ENCODE assay signal across 13 cellular contexts in the genomic region with DNA sequence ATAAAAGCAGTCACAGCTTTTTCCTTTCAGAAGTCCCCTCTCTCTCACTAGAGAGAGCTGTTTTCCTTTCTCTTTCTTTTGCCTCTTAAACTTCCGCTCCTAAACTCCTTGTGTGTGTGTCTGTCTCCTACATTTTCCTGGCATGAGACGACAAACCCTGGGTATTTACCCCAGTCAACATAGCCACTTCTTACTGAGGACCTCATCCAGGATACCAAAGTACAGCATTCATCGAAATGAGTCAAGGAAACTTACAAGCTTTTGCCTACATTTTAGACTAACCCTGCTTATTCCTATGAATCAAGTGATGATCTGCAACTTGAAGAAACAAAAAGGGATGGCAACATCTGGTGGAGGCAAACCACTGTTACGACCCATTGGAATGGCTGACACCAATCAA. TPM values are rescaled to one million over a fixed set of nuclear protein-coding genes. Genes with fewer than 3 reads are reported as not detected.
A peak's percentile ranks its signal among the peaks of the same experiment; 100 is the strongest.
DNase-seq lines count a peak whose midpoint lies in the region; ATAC-seq lines count a peak whose summit lies in the region.
"Had no signal": no experiment of that assay in that cellular context is flagged by ENCODE, and none has a peak within 500 bp of the region (broad histone marks: within the 10 kb centered on the region; RNA-seq: fewer than 3 reads in every experiment).

No MANE protein-coding gene starts in this region.

- POLR2A ChIA-PET in CD8-positive, alpha-beta memory T cell (lab: Charles Lee): interaction anchor here (0.6 to 1.1 kb wide), 4 partner anchors 11 to 83 kb away, joined by 3 to 5 read pairs (median 4); partner anchors contain the start of genes B2M and PATL2
- POLR2A ChIA-PET in T-cell (lab: Charles Lee): no interaction called here
- POLR2A ChIA-PET in naive thymus-derived CD4-positive, alpha-beta T cell (lab: Charles Lee): interaction anchor here (1.2 to 8.4 kb wide), 8 partner anchors 10 to 42 kb away, joined by 3 to 156 read pairs (median 12); partner anchors contain the start of genes B2M, PATL2, SPG11 and TRIM69

- intact Hi-C loops in naive thymus-derived CD4-positive, alpha-beta T cell (cut with micrococcal nuclease): no loop called here

- no peak for DNase-seq in CD4-positive, CD25-positive, alpha-beta regulatory T cell
- DNase-seq in CD8-positive, alpha-beta memory T cell: no peak
- DNase-seq in T-cell: no peak
- DNase-seq in naive thymus-derived CD4-positive, alpha-beta T cell: no peak
- DNase-seq in globus pallidus (ENCODE audit: low spot score): no peak
- no peak for DNase-seq in ACHN
- DNase-seq in anterior cingulate cortex (lab: John Stamatoyannopoulos, UW): no peak
- DNase-seq: HCEC 1CT; NCI-H1092 treated with DMSO at 0.1 percent for 48 hours; NK-92 treated with Interleukin-12 subunit alpha and Interleukin-12 subunit beta, amount 100 ng/mL, for 24 hours; SHP77 had no signal

- no peaks in the 10 kb centered on the region for H3K27me3 Mint-ChIP-seq in CD4-positive, CD25-positive, alpha-beta regulatory T cell
- H3K27me3 Mint-ChIP-seq in CD8-positive, alpha-beta memory T cell: no peaks in the 10 kb centered on the region
- H3K27me3 Mint-ChIP-seq in T-cell: no peaks in the 10 kb centered on the region
- peaks cover 0 to 10% (median 0%) of the 10 kb centered on the region in 5 donors for H3K27me3 Mint-ChIP-seq in naive thymus-derived CD4-positive, alpha-beta T cell
- H3K27me3 Mint-ChIP-seq: B cell had no signal

- H3K9me3 ChIP-seq in CD4-positive, CD25-positive, alpha-beta regulatory T cell (ENCODE audit: control insufficient read depth in 2 of 2, low read length in 2 of 2): no peaks in the 10 kb centered on the region
- no peaks in the 10 kb centered on the region for H3K9me3 ChIP-seq in CD8-positive, alpha-beta memory T cell (ENCODE audit: low read length)
- H3K9me3 ChIP-seq in naive thymus-derived CD4-positive, alpha-beta T cell (ENCODE audit: control insufficient read depth in 2 of 3, low read length in 3 of 3): no peaks in the 10 kb centered on the region

- H3K4me3 ChIP-seq in CD4-positive, CD25-positive, alpha-beta regulatory T cell (ENCODE audit: low read depth, low read length): no peak overlapping the region
- H3K4me3 ChIP-seq in CD8-positive, alpha-beta memory T cell (ENCODE audit: low read length): no peak overlapping the region
- no peak overlapping the region for H3K4me3 ChIP-seq in naive thymus-derived CD4-positive, alpha-beta T cell (ENCODE audit: low read length)
- H3K4me3 ChIP-seq: SK-N-MC had no signal

- CTCF ChIA-PET in CD8-positive, alpha-beta memory T cell (lab: Charles Lee): interaction anchor here (1.0 to 2.6 kb wide), 3 partner anchors 17 to 31 kb away, joined by 5 to 15 read pairs (median 5); partner anchors contain the start of genes B2M, PATL2 and SPG11
- CTCF ChIA-PET in T-cell (lab: Charles Lee): interaction anchor here (0.6 to 0.8 kb wide), 2 partner anchors 31 to 954 kb away, joined by 3 to 4 read pairs; partner anchors contain the start of gene SPG11 (in 1 of the 2)
- CTCF ChIA-PET in naive thymus-derived CD4-positive, alpha-beta T cell (lab: Charles Lee): interaction anchor here (0.9 to 3.5 kb wide), 2 partner anchors 31 to 42 kb away, joined by 3 to 11 read pairs; partner anchors contain the start of genes SPG11 and TRIM69

- in situ Hi-C loops in ACHN (cut with HindIII; ENCODE audit: low pct_ligation_motif_present, low pct_unique_long_range_greater_than_20kb, low sequenced_read_pairs): no loop called here

- H3K4me1 Mint-ChIP-seq in CD4-positive, CD25-positive, alpha-beta regulatory T cell: peaks cover 5 to 53% (median 26%) of the 10 kb centered on the region in 4 donors
- H3K4me1 Mint-ChIP-seq in CD8-positive, alpha-beta memory T cell: peaks cover 26 to 56% (median 48%) of the 10 kb centered on the region in 3 donors
- H3K4me1 Mint-ChIP-seq in T-cell: peaks cover 28 to 47% (median 38%) of the 10 kb centered on the region in 3 donors
- peaks cover 21 to 49% (median 40%) of the 10 kb centered on the region in 7 donors for H3K4me1 Mint-ChIP-seq in naive thymus-derived CD4-positive, alpha-beta T cell

- peak overlapping the region in 2 of 3 donors; percentile 74 to 96 for H3K27ac Mint-ChIP-seq in CD4-positive, CD25-positive, alpha-beta regulatory T cell
- H3K27ac Mint-ChIP-seq in CD8-positive, alpha-beta memory T cell: peak overlapping the region in 6 of 8 donors; percentile 3 to 82 (median 51)
- peak overlapping the region; percentile 81 to 90 for H3K27ac Mint-ChIP-seq in T-cell
- peak overlapping the region in 6 of 9 donors; percentile 17 to 66 (median 34) for H3K27ac Mint-ChIP-seq in naive thymus-derived CD4-positive, alpha-beta T cell
- H3K27ac Mint-ChIP-seq: B cell had no signal

- ATAC-seq in CD4-positive, CD25-positive, alpha-beta regulatory T cell (ENCODE audit: low read depth in 2 of 2): no peak
- ATAC-seq in T-cell (replicated peaks in 1 of 4): no peak
- ATAC-seq in naive thymus-derived CD4-positive, alpha-beta T cell: no peak

- H3K27ac ChIP-seq in CD4-positive, CD25-positive, alpha-beta regulatory T cell (ENCODE audit: insufficient read depth, low read length, poor library complexity, severe bottlenecking): no peak overlapping the region
- no peak overlapping the region for H3K27ac ChIP-seq in CD8-positive, alpha-beta memory T cell (ENCODE audit: low read depth, low read length)
- H3K27ac ChIP-seq in naive thymus-derived CD4-positive, alpha-beta T cell (ENCODE audit: low read depth, low read length): no peak overlapping the region
- H3K27ac ChIP-seq: SK-N-MC had no signal

- H3K36me3 ChIP-seq in CD4-positive, CD25-positive, alpha-beta regulatory T cell (ENCODE audit: control insufficient read depth, insufficient read depth, low read length): no peaks in the 10 kb centered on the region
- no peaks in the 10 kb centered on the region for H3K36me3 ChIP-seq in CD8-positive, alpha-beta memory T cell (ENCODE audit: insufficient read depth, low read length)
- H3K36me3 ChIP-seq in naive thymus-derived CD4-positive, alpha-beta T cell (ENCODE audit: control insufficient read depth in 2 of 3, insufficient read depth in 3 of 3, low read length in 3 of 3): no peaks in the 10 kb centered on the region

- H3K36me3 Mint-ChIP-seq in CD4-positive, CD25-positive, alpha-beta regulatory T cell: peaks cover 3% of the 10 kb centered on the region
- peaks cover 0 to 6% (median 0%) of the 10 kb centered on the region in 3 donors for H3K36me3 Mint-ChIP-seq in CD8-positive, alpha-beta memory T cell
- peaks cover under 1% of the 10 kb centered on the region for H3K36me3 Mint-ChIP-seq in T-cell
- peaks cover 0 to 14% (median 4%) of the 10 kb centered on the region in 5 donors for H3K36me3 Mint-ChIP-seq in naive thymus-derived CD4-positive, alpha-beta T cell

- no peak overlapping the region for H3K4me3 Mint-ChIP-seq in CD4-positive, CD25-positive, alpha-beta regulatory T cell
- H3K4me3 Mint-ChIP-seq in CD8-positive, alpha-beta memory T cell: peak overlapping the region in 1 of 7 donors; percentile 57
- H3K4me3 Mint-ChIP-seq in T-cell: no peak overlapping the region
- H3K4me3 Mint-ChIP-seq in naive thymus-derived CD4-positive, alpha-beta T cell: peak overlapping the region in 1 of 10 donors; percentile 44
- H3K4me3 Mint-ChIP-seq: B cell had no signal

- H3K9me3 Mint-ChIP-seq in CD4-positive, CD25-positive, alpha-beta regulatory T cell: peaks cover 0 to 7% (median 0%) of the 10 kb centered on the region in 7 donors
- peaks cover 0 to 5% (median under 1%) of the 10 kb centered on the region in 5 donors for H3K9me3 Mint-ChIP-seq in CD8-positive, alpha-beta memory T cell
- peaks cover under 1 to 10% (median 4%) of the 10 kb centered on the region in 3 donors for H3K9me3 Mint-ChIP-seq in T-cell
- H3K9me3 Mint-ChIP-seq in naive thymus-derived CD4-positive, alpha-beta T cell: peaks cover 0 to 14% (median 4%) of the 10 kb centered on the region in 11 donors

- peaks cover 4% of the 10 kb centered on the region for H3K4me1 ChIP-seq in CD4-positive, CD25-positive, alpha-beta regulatory T cell (ENCODE audit: control insufficient read depth, insufficient read depth, low read length, poor library complexity, severe bottlenecking)
- H3K4me1 ChIP-seq in CD8-positive, alpha-beta memory T cell (ENCODE audit: insufficient read depth, low read length): peaks cover 9% of the 10 kb centered on the region
- H3K4me1 ChIP-seq in naive thymus-derived CD4-positive, alpha-beta T cell (ENCODE audit: control insufficient read depth in 2 of 2, insufficient read depth in 2 of 2, low read length in 2 of 2): peaks cover 0 to 10% of the 10 kb centered on the region in 2 donors

- no peaks in the 10 kb centered on the region for H3K27me3 ChIP-seq in CD4-positive, CD25-positive, alpha-beta regulatory T cell (ENCODE audit: control insufficient read depth, insufficient read depth, low read length)
- H3K27me3 ChIP-seq in CD8-positive, alpha-beta memory T cell (ENCODE audit: insufficient read depth, low read length, poor library complexity, severe bottlenecking): no peaks in the 10 kb centered on the region
- no peaks in the 10 kb centered on the region for H3K27me3 ChIP-seq in naive thymus-derived CD4-positive, alpha-beta T cell (ENCODE audit: control insufficient read depth in 2 of 2, insufficient read depth in 2 of 2, low read length in 2 of 2)

RNA-seq across cellular contexts. Expression of gene PATL2, which starts 16.7 kb away (rescaled TPM):
- total RNA-seq in CD4-positive, CD25-positive, alpha-beta regulatory T cell: 44.1 TPM
- polyA plus RNA-seq in CD4-positive, CD25-positive, alpha-beta regulatory T cell: 10 to 100 TPM in 2 of 4 donors, 1 to 10 TPM in 2; 7.8 to 20.6 (median 12.8) TPM
- 1 to 10 TPM; 7.7 to 9.1 TPM for total RNA-seq in CD8-positive, alpha-beta memory T cell
- polyA plus RNA-seq in CD8-positive, alpha-beta memory T cell: 19.8 TPM
- 10 to 100 TPM; 43.5 to 69.7 (median 48.5) TPM for total RNA-seq in T-cell
- total RNA-seq in naive thymus-derived CD4-positive, alpha-beta T cell: 10 to 100 TPM; 37.4 to 83.8 (median 71.3) TPM
- polyA plus RNA-seq in naive thymus-derived CD4-positive, alpha-beta T cell: 10 to 100 TPM; 11.4 to 17.3 TPM

RNA-seq across cellular contexts. Expression of gene B2M, which starts 16.9 kb away (rescaled TPM):
- 7,793 TPM for total RNA-seq in CD4-positive, CD25-positive, alpha-beta regulatory T cell
- over 10,000 TPM; 37,989 to 53,417 (median 43,977) TPM for polyA plus RNA-seq in CD4-positive, CD25-positive, alpha-beta regulatory T cell
- 1,000 to 10,000 TPM; 4,597 to 4,837 TPM for total RNA-seq in CD8-positive, alpha-beta memory T cell
- polyA plus RNA-seq in CD8-positive, alpha-beta memory T cell: 38,920 TPM
- 1,000 to 10,000 TPM; 5,457 to 6,662 (median 6,121) TPM for total RNA-seq in T-cell
- total RNA-seq in naive thymus-derived CD4-positive, alpha-beta T cell: 1,000 to 10,000 TPM; 4,325 to 8,698 (median 6,221) TPM
- over 10,000 TPM; 23,113 to 34,374 TPM for polyA plus RNA-seq in naive thymus-derived CD4-positive, alpha-beta T cell

RNA-seq across cellular contexts. Expression of gene SPG11, which starts 31.0 kb away (rescaled TPM):
- 71.5 TPM for total RNA-seq in CD4-positive, CD25-positive, alpha-beta regulatory T cell
- polyA plus RNA-seq in CD4-positive, CD25-positive, alpha-beta regulatory T cell: 10 to 100 TPM; 21.6 to 27.7 (median 24.6) TPM
- 10 to 100 TPM; 60.8 to 62.1 TPM for total RNA-seq in CD8-positive, alpha-beta memory T cell
- polyA plus RNA-seq in CD8-positive, alpha-beta memory T cell: 32.0 TPM
- total RNA-seq in T-cell: 100 to 1,000 TPM; 108 to 124 (median 118) TPM
- total RNA-seq in naive thymus-derived CD4-positive, alpha-beta T cell: 100 to 1,000 TPM in 4 of 5 experiments, 10 to 100 TPM in 1; 92.2 to 137 (median 131) TPM
- polyA plus RNA-seq in naive thymus-derived CD4-positive, alpha-beta T cell: 10 to 100 TPM; 26.1 to 32.1 TPM

RNA-seq across cellular contexts. Expression of gene TRIM69, which starts 41.9 kb away (rescaled TPM):
- total RNA-seq in CD4-positive, CD25-positive, alpha-beta regulatory T cell: 50.5 TPM
- 10 to 100 TPM; 38.1 to 61.5 (median 55.7) TPM for polyA plus RNA-seq in CD4-positive, CD25-positive, alpha-beta regulatory T cell
- 10 to 100 TPM; 70.8 to 73.8 TPM for total RNA-seq in CD8-positive, alpha-beta memory T cell
- 37.0 TPM for polyA plus RNA-seq in CD8-positive, alpha-beta memory T cell
- 10 to 100 TPM; 21.5 to 56.9 (median 42.9) TPM for total RNA-seq in T-cell
- 10 to 100 TPM; 12.4 to 65.0 (median 28.0) TPM for total RNA-seq in naive thymus-derived CD4-positive, alpha-beta T cell
- polyA plus RNA-seq in naive thymus-derived CD4-positive, alpha-beta T cell: 10 to 100 TPM; 17.4 to 17.8 TPM

Comparison
In these comparisons a context has a peak if more than half of its experiments do, and no peak if none do; other contexts are left out.
1. H3K27ac Mint-ChIP-seq: peak in every context shown above with its lines; median percentile 86 in T-cell; 85 in CD4-positive, CD25-positive, alpha-beta regulatory T cell; 51 in CD8-positive, alpha-beta memory T cell; 34 in naive thymus-derived CD4-positive, alpha-beta T cell.
2. POLR2A ChIA-PET loops: an anchor here in CD8-positive, alpha-beta memory T cell (0.6 to 1.1 kb wide) and naive thymus-derived CD4-positive, alpha-beta T cell (1.2 to 8.4 kb wide); none called in T-cell.